Comparison of ENCODE assay signal across 12 cellular contexts in the genomic region with DNA sequence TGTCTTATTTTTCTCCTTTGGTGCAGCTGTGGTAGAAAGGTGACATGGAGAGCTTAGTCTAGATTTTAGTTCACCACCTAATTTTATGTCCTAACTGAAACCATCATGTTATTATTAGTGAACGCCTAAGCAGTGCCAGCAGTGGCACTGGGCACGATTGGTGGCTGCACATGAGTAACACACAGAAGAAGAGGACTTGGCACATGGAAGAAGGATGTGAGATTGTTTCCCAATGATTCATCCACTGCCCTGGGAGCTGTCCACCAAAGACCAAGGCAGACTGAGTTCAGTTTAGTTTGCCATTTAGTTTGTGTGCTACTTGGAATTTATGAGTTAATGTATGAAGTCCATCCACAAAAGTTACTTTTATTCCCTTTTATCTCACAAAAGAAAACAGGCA.
DNase-seq lines count a peak whose midpoint lies in the region; ATAC-seq and TF ChIP-seq lines count a peak whose summit lies in the region.
"Had no signal": no experiment of that assay in that cellular context is flagged by ENCODE, and none has a peak within 500 bp of the region (broad histone marks: within the 10 kb centered on the region; RNA-seq: fewer than 3 reads in every experiment).

No MANE protein-coding gene starts in this region.

- peak overlapping the region in 3 of 5 experiments; percentile 12 to 76 (median 36) for H3K27ac Mint-ChIP-seq in brain
- H3K27ac Mint-ChIP-seq: activated naive CD4-positive, alpha-beta T cell treated with anti-CD3 and anti-CD28 coated beads, Interleukin-2, amount 50 U/mL, for 24 hours had no signal

- H3K27me3 Mint-ChIP-seq in brain, result no peaks in the 10 kb centered on the region
- H3K27me3 Mint-ChIP-seq: activated naive CD4-positive, alpha-beta T cell treated with anti-CD3 and anti-CD28 coated beads, Interleukin-2, amount 50 U/mL, for 24 hours had no signal

- no peaks in the 10 kb centered on the region for H3K9me3 Mint-ChIP-seq in brain
- H3K9me3 Mint-ChIP-seq: activated naive CD4-positive, alpha-beta T cell treated with anti-CD3 and anti-CD28 coated beads, Interleukin-2, amount 50 U/mL, for 24 hours had no signal

- peaks cover 25% of the 10 kb centered on the region for H3K4me1 Mint-ChIP-seq in brain
- H3K4me1 Mint-ChIP-seq: activated naive CD4-positive, alpha-beta T cell treated with anti-CD3 and anti-CD28 coated beads, Interleukin-2, amount 50 U/mL, for 24 hours had no signal

- ATAC-seq in right cardiac atrium (peak; percentile 97 to 98), thoracic aorta (ENCODE audit: insufficient number of reproducible peaks, low FRiP score, low read depth) (no peak), HG02970 (IDR thresholded peaks at IDR 0.05; ENCODE audit: low FRiP score, unreplicated experiment) (no peak), HG02870 (IDR thresholded peaks at IDR 0.05; ENCODE audit: unreplicated experiment) (no peak)

- peaks cover 5% of the 10 kb centered on the region for H3K36me3 ChIP-seq in thoracic aorta
- H3K36me3 ChIP-seq: uterus had no signal

- no peak for TF ChIP-seq CTCF in brain (conservative IDR thresholded peaks at IDR 0.05)
- TF ChIP-seq CTCF in thoracic aorta (IDR thresholded peaks at IDR 0.05), result no peak

- intact Hi-C loops in right cardiac atrium (cut with DNase I), result no loop called here

- no peaks in the 10 kb centered on the region for H3K4me1 ChIP-seq in right cardiac atrium (ENCODE audit: control insufficient read depth, insufficient read depth, low read length)
- peaks cover 5 to 8% of the 10 kb centered on the region in 2 donors for H3K4me1 ChIP-seq in thoracic aorta (ENCODE audit: control insufficient read depth in 1 of 2, low read depth in 2 of 2)
- H3K4me1 ChIP-seq: uterus had no signal

- H3K27ac ChIP-seq in right cardiac atrium (ENCODE audit: low read length) (no peak overlapping the region), thoracic aorta (peak overlapping the region in 1 of 2 donors; percentile 36)
- H3K27ac ChIP-seq: HL-60, uterus had no signal

- WGBS in right cardiac atrium, result 39% methylated on average over 2 of the region's 2 CpGs

- H3K4me3 ChIP-seq in right cardiac atrium (ENCODE audit: low read length) (no peak overlapping the region), thoracic aorta (no peak overlapping the region)
- H3K4me3 ChIP-seq: uterus had no signal

- no peaks in the 10 kb centered on the region for H3K27me3 ChIP-seq in right cardiac atrium (ENCODE audit: control insufficient read depth, insufficient read depth)
- H3K27me3 ChIP-seq in thoracic aorta (replicated peaks; ENCODE audit: insufficient read depth), result no peaks in the 10 kb centered on the region
- H3K27me3 ChIP-seq: uterus had no signal

- DNase-seq in HPDE6-E6E7 (ENCODE audit: extremely low spot score), result peak; percentile 26
- DNase-seq in right cardiac atrium, result peak; percentile 45 to 73 (median 64)
- DNase-seq in thoracic aorta (ENCODE audit: low spot score), result peak; percentile 8
- no peak for DNase-seq in germinal center (ENCODE audit: low spot score)
- DNase-seq in NCI-H510A treated with DMSO at 0.1 percent for 48 hours (lab: John Stamatoyannopoulos, UW), result no peak
- DNase-seq: NCI-H524 treated with DMSO at 0.1 percent for 48 hours, uterus had no signal

- H3K9me3 ChIP-seq in right cardiac atrium (ENCODE audit: control insufficient read depth, low read length), result no peaks in the 10 kb centered on the region
- H3K9me3 ChIP-seq in thoracic aorta, result no peaks in the 10 kb centered on the region
- H3K9me3 ChIP-seq: uterus had no signal

- H3K4me3 Mint-ChIP-seq in brain, result peak overlapping the region in 1 of 5 experiments; percentile 17
- H3K4me3 Mint-ChIP-seq: activated naive CD4-positive, alpha-beta T cell treated with anti-CD3 and anti-CD28 coated beads, Interleukin-2, amount 50 U/mL, for 24 hours had no signal

- H3K36me3 Mint-ChIP-seq in brain, result peaks cover 22% of the 10 kb centered on the region

Comparison
In these comparisons a context has a peak if more than half of its experiments do, and no peak if none do; other contexts are left out.
1. DNase-seq: peak in HPDE6-E6E7 (single experiment), right cardiac atrium (3 of 3) and thoracic aorta (single experiment); none in germinal center (single experiment) and NCI-H510A treated with DMSO at 0.1 percent for 48 hours (single experiment).
2. ATAC-seq: peak in right cardiac atrium (2 of 2); none in thoracic aorta (single experiment), HG02970 (single experiment) and HG02870 (single experiment).